ENCODE assay signal across 1 cellular context in genomic region chr11:68191661-68192579, GRCh38.
TF ChIP-seq lines count a peak whose summit lies in the region.

No MANE protein-coding gene starts in this region.

TF ChIP-seq in GM12878, 131 proteins besides CTCF, POLR2A, EP300 and RAD21 (continued from another document):
- TF ChIP-seq ZBED1 (IDR thresholded peaks at IDR 0.05; ENCODE audit: borderline replicate concordance) (no peak), NBN (IDR thresholded peaks at IDR 0.05) (no peak), SMC3 (IDR thresholded peaks at IDR 0.05; ENCODE audit: borderline replicate concordance, low read length) (no peak), TBL1XR1 (IDR thresholded peaks at IDR 0.05; ENCODE audit: low read depth, low read length) (no peak), POLR2AphosphoS2 (IDR thresholded peaks at IDR 0.05; ENCODE audit: low read depth, low read length) (no peak), ZBTB4 (CRISPR knock-in tag; IDR thresholded peaks at IDR 0.05) (no peak), ZNF592 (IDR thresholded peaks at IDR 0.05) (no peak), ATF7 (IDR thresholded peaks at IDR 0.05; ENCODE audit: low read depth) (no peak), PBX3 (IDR thresholded peaks at IDR 0.05; ENCODE audit: insufficient replicate concordance, low read depth, low read length) (no peak), ZNF384 (IDR thresholded peaks at IDR 0.05; ENCODE audit: borderline replicate concordance, low read depth, low read length) (no peak), ZBTB40 (IDR thresholded peaks at IDR 0.05; ENCODE audit: borderline replicate concordance) (no peak)
